In genomic region chr15:88663216-88663615, GRCh38 we compare ENCODE assay signal across 19 cellular contexts. TPM values are rescaled to one million over a fixed set of nuclear protein-coding genes. Genes with fewer than 3 reads are reported as not detected.
DNase-seq lines count a peak whose midpoint lies in the region; ATAC-seq and TF ChIP-seq lines count a peak whose summit lies in the region.
"Had no signal": no experiment of that assay in that cellular context is flagged by ENCODE, and none has a peak within 500 bp of the region (broad histone marks: within the 10 kb centered on the region; RNA-seq: fewer than 3 reads in every experiment).

No MANE protein-coding gene starts in this region.

- peak overlapping the region in 1 of 2 donors; percentile 81 for H3K27ac Mint-ChIP-seq in T-cell
- H3K27ac Mint-ChIP-seq: activated CD4-positive, alpha-beta memory T cell treated with anti-CD3 and anti-CD28 coated beads for 36 hours; stimulated activated naive CD8-positive, alpha-beta T cell treated with anti-CD3 and anti-CD28 coated beads, Interleukin-15, Interleukin-2, amounts not matched to agents 100 ng/mL and 50 ng/mL, for 24 hours; T-helper 2 cell treated with Interferon-gamma antibody and Interleukin-4, amounts not matched to agents 5 μg/mL and 100 μg/mL, for 36 hours had no signal

- H3K36me3 ChIP-seq in esophagus muscularis mucosa: no peaks in the 10 kb centered on the region
- H3K36me3 ChIP-seq: HAP-1 had no signal

- DNase-seq in AG08395 (ENCODE audit: low spot score): peak; percentile 31
- peak; percentile 72 for DNase-seq in NCI-H226
- DNase-seq in esophagus muscularis mucosa (ENCODE audit: extremely low spot score): peak; percentile 82
- DNase-seq in renal cortical epithelial cell (ENCODE audit: low read depth): peak; percentile 32
- DNase-seq in DMS153 treated with DMSO at 0.1 percent for 48 hours (lab: John Stamatoyannopoulos, UW; ENCODE audit: unreplicated experiment): no peak
- DNase-seq in NCI-H2196 (lab: John Stamatoyannopoulos, UW; ENCODE audit: unreplicated experiment): no peak
- DNase-seq in central memory CD4-positive, alpha-beta T cell: no peak
- DNase-seq in T-cell: no peak
- DNase-seq: activated CD4-positive, alpha-beta memory T cell treated with anti-CD3 and anti-CD28 coated beads for 36 hours; activated T-cell treated with anti-CD3 and anti-CD28 coated beads, Interleukin-2, amount 50 U/mL, for 48 hours; MM.1S; NCI-H146; PC-9; retina had no signal

- H3K4me3 Mint-ChIP-seq in T-cell: no peak overlapping the region
- H3K4me3 Mint-ChIP-seq: activated CD4-positive, alpha-beta memory T cell treated with anti-CD3 and anti-CD28 coated beads for 36 hours; stimulated activated naive CD8-positive, alpha-beta T cell treated with anti-CD3 and anti-CD28 coated beads, Interleukin-15, Interleukin-2, amounts not matched to agents 100 ng/mL and 50 ng/mL, for 24 hours; T-helper 2 cell treated with Interferon-gamma antibody and Interleukin-4, amounts not matched to agents 5 μg/mL and 100 μg/mL, for 36 hours had no signal

- no peak overlapping the region for H3K4me3 ChIP-seq in esophagus muscularis mucosa
- H3K4me3 ChIP-seq: A549, HAP-1, PC-9 had no signal

- peaks cover 4% of the 10 kb centered on the region for H3K36me3 Mint-ChIP-seq in T-cell
- H3K36me3 Mint-ChIP-seq: activated CD4-positive, alpha-beta memory T cell treated with anti-CD3 and anti-CD28 coated beads for 36 hours; activated naive CD4-positive, alpha-beta T cell treated with anti-CD3 and anti-CD28 coated beads, Interleukin-2, amount 50 U/mL, for 72 hours had no signal

- peaks cover 0 to 20% (median 0%) of the 10 kb centered on the region in 4 donors for H3K27me3 ChIP-seq in esophagus muscularis mucosa

- peaks cover under 1 to 5% of the 10 kb centered on the region in 2 donors for H3K27me3 Mint-ChIP-seq in T-cell
- H3K27me3 Mint-ChIP-seq: activated CD4-positive, alpha-beta memory T cell treated with anti-CD3 and anti-CD28 coated beads for 36 hours; stimulated activated naive CD8-positive, alpha-beta T cell treated with anti-CD3 and anti-CD28 coated beads, Interleukin-15, Interleukin-2, amounts not matched to agents 100 ng/mL and 50 ng/mL, for 24 hours had no signal

- POLR2A ChIA-PET in T-cell (lab: Charles Lee): interaction anchor here in 1 of 2 donors (1.8 kb wide), 1 partner anchor 25 kb away, joined by 7 read pairs; the partner anchor contains the start of gene ISG20

- TF ChIP-seq CTCF in esophagus muscularis mucosa (IDR thresholded peaks at IDR 0.05): no peak

- 87% methylated on average over 3 of the region's 4 CpGs for WGBS in esophagus muscularis mucosa

- no peaks in the 10 kb centered on the region for H3K9me3 ChIP-seq in esophagus muscularis mucosa
- H3K9me3 ChIP-seq: A549, HAP-1 had no signal

- no peak for ATAC-seq in T-cell (replicated peaks in 1 of 4)
- ATAC-seq: activated naive CD4-positive, alpha-beta T cell treated with anti-CD3 and anti-CD28 coated beads, Interleukin-2, amount 50 U/mL, for 72 hours had no signal

- CTCF ChIA-PET in T-cell (lab: Charles Lee): interaction anchor here (2.1 to 2.6 kb wide), 3 partner anchors 25 to 39 kb away, joined by 17 to 24 read pairs (median 23); partner anchors contain the start of gene ISG20 (in 1 of the 2)

- intact Hi-C loops in esophagus muscularis mucosa (cut with DNase I): no loop called here

- peaks cover 0 to 11% (median 7%) of the 10 kb centered on the region in 4 donors for H3K4me1 ChIP-seq in esophagus muscularis mucosa
- H3K4me1 ChIP-seq: A549, HAP-1 had no signal

- no peaks in the 10 kb centered on the region for H3K9me3 Mint-ChIP-seq in T-cell
- H3K9me3 Mint-ChIP-seq: activated CD4-positive, alpha-beta memory T cell treated with anti-CD3 and anti-CD28 coated beads for 36 hours; activated naive CD4-positive, alpha-beta T cell treated with anti-CD3 and anti-CD28 coated beads, Interleukin-2, amount 50 U/mL, for 72 hours; stimulated activated naive CD8-positive, alpha-beta T cell treated with anti-CD3 and anti-CD28 coated beads, Interleukin-15, Interleukin-2, amounts not matched to agents 100 ng/mL and 50 ng/mL, for 24 hours; T-helper 2 cell treated with Interferon-gamma antibody and Interleukin-4, amounts not matched to agents 5 μg/mL and 100 μg/mL, for 36 hours had no signal

- TF ChIP-seq POLR2A in esophagus muscularis mucosa (IDR thresholded peaks at IDR 0.05; ENCODE audit: low read depth): no peak

- H3K4me1 Mint-ChIP-seq in T-cell: peaks cover 40 to 50% (median 46%) of the 10 kb centered on the region in 3 donors

- no peak for TF ChIP-seq EP300 in esophagus muscularis mucosa (IDR thresholded peaks at IDR 0.05)

- H3K27ac ChIP-seq in esophagus muscularis mucosa (replicated peaks in 1 of 4): no peak overlapping the region
- H3K27ac ChIP-seq: A549, PC-9 had no signal

RNA-seq across cellular contexts. Expression of gene ISG20, which starts 24.4 kb away (rescaled TPM):
- total RNA-seq in esophagus muscularis mucosa (10 to 100 TPM in 2 of 4 donors, 1 to 10 TPM in 2; 6.1 to 21.2 (median 9.8) TPM), renal cortical epithelial cell (2.1 and 9.4 TPM in 2 replicates), T-cell (100 to 1,000 TPM; 141 to 206 (median 153) TPM)

RNA-seq across cellular contexts. Expression of gene AEN, which starts 42.1 kb away (rescaled TPM):
- total RNA-seq in esophagus muscularis mucosa (10 to 100 TPM; 13.3 to 29.0 (median 23.4) TPM), renal cortical epithelial cell (58.3 and 85.3 TPM in 2 replicates), T-cell (10 to 100 TPM; 31.1 to 69.2 (median 51.5) TPM)

Comparison
In these comparisons a context has a peak if more than half of its experiments do, and no peak if none do; other contexts are left out.
1. DNase-seq: peak in AG08395 (single experiment), NCI-H226 (single experiment), esophagus muscularis mucosa (single experiment) and renal cortical epithelial cell (single experiment); none in DMS153 treated with DMSO at 0.1 percent for 48 hours (single experiment), NCI-H2196 (single experiment), central memory CD4-positive, alpha-beta T cell (single experiment) and T-cell (0 of 34).
2. RNA of gene ISG20, which starts 24.4 kb away (total RNA-seq): 141 to 206 TPM in T-cell; 6.1 to 21.2 TPM in esophagus muscularis mucosa and 2.1 to 9.4 TPM in renal cortical epithelial cell; every median in the first group is over 4 times any median in the second.